Comparison of ENCODE assay signal across 21 cellular contexts in genomic region chr18:26210147-26210546, GRCh38. TPM values are rescaled to one million over a fixed set of nuclear protein-coding genes. Genes with fewer than 3 reads are reported as not detected.
DNase-seq lines count a peak whose midpoint lies in the region; ATAC-seq, FAIRE-seq and TF ChIP-seq lines count a peak whose summit lies in the region.
"Had no signal": no experiment of that assay in that cellular context is flagged by ENCODE, and none has a peak within 500 bp of the region (broad histone marks: within the 10 kb centered on the region; RNA-seq: fewer than 3 reads in every experiment).

No MANE protein-coding gene starts in this region.

- no peak for DNase-seq in activated CD4-positive, alpha-beta T cell treated with anti-CD3 and anti-CD28 coated beads for 36 hours
- no peak for DNase-seq in activated CD4-positive, alpha-beta T cell treated with anti-CD3 and anti-CD28 coated beads for 1 hour
- no peak for DNase-seq in A549 (ENCODE audit: low read depth in 1 of 2, low spot score in 1 of 2)
- no peak for DNase-seq in H1 (ENCODE audit: low read depth in 1 of 2, low spot score in 2 of 2)
- no peak for DNase-seq in DMS153 treated with DMSO at 0.1 percent for 48 hours (lab: John Stamatoyannopoulos, UW; ENCODE audit: unreplicated experiment)
- DNase-seq: ACHN; BE2C; C1 segment of cervical spinal cord; CD4-positive, alpha-beta memory T cell; CD4-positive, CD25-positive, alpha-beta regulatory T cell; CD8-positive, alpha-beta memory T cell; COR-L47; DMS 273 treated with DMSO at 0.1 percent for 48 hours; DMS153; DMS79 treated with DMSO at 0.1 percent for 48 hours; GF-D8 had no signal

- no peaks in the 10 kb centered on the region for H3K36me3 Mint-ChIP-seq in activated CD4-positive, alpha-beta T cell treated with anti-CD3 and anti-CD28 coated beads for 36 hours (ENCODE audit: low read depth)
- H3K36me3 Mint-ChIP-seq: CD14-positive monocyte; CD4-positive, alpha-beta memory T cell; CD4-positive, CD25-positive, alpha-beta regulatory T cell; CD8-positive, alpha-beta memory T cell had no signal

- CTCF ChIA-PET in activated CD4-positive, alpha-beta T cell treated with anti-CD3 and anti-CD28 coated beads for 36 hours (lab: Charles Lee): no interaction called here
- CTCF ChIA-PET in A549 (lab: Yijun Ruan, JAX) (no interaction called here), H1 (lab: Charles Lee; ENCODE audit: partially characterized antibody) (interaction anchor here (0.8 kb wide), 1 partner anchor 10 kb away, joined by 4 read pairs; no protein-coding TSS in a partner anchor)

- POLR2A ChIA-PET in activated CD4-positive, alpha-beta T cell treated with anti-CD3 and anti-CD28 coated beads for 36 hours (lab: Charles Lee): no interaction called here
- POLR2A ChIA-PET in A549 (lab: Yijun Ruan, JAX): no interaction called here
- POLR2A ChIA-PET in H1 (lab: Charles Lee; ENCODE audit: partially characterized antibody): no interaction called here

- no peak overlapping the region for H2BK15ac ChIP-seq in H1 (ENCODE audit: low read length)

- no peak overlapping the region for H2BK5ac ChIP-seq in H1 (ENCODE audit: low read depth, low read length)

- no peak overlapping the region for H3K4me2 ChIP-seq in A549
- H3K4me2 ChIP-seq in H1 (ENCODE audit: insufficient read depth in 1 of 2, low read depth in 2 of 2, low read length in 2 of 2): no peak overlapping the region
- H3K4me2 ChIP-seq: BLaER1 had no signal

- no peak overlapping the region for H4K91ac ChIP-seq in H1 (replicated peaks; ENCODE audit: insufficient read length, low read length)

- H3K4ac ChIP-seq in H1 (replicated peaks; ENCODE audit: insufficient read length, low read depth, low read length): no peak overlapping the region

- no peak overlapping the region for H3K4me3 Mint-ChIP-seq in activated CD4-positive, alpha-beta T cell treated with anti-CD3 and anti-CD28 coated beads for 36 hours
- H3K4me3 Mint-ChIP-seq: CD14-positive monocyte; CD4-positive, alpha-beta memory T cell; CD4-positive, CD25-positive, alpha-beta regulatory T cell; CD8-positive, alpha-beta memory T cell had no signal

- intact Hi-C loops in activated CD4-positive, alpha-beta T cell treated with anti-CD3 and anti-CD28 coated beads for 36 hours (cut with DNase I, micrococcal nuclease): no loop called here

- FAIRE-seq in A549 (lab: Jason Lieb, UNC) (no peak), H1 (lab: Jason Lieb, UNC) (no peak)
- FAIRE-seq: G401.6, GM12891 had no signal

- H3K79me1 ChIP-seq in H1 (ENCODE audit: low read depth, low read length): no peaks in the 10 kb centered on the region

- TF ChIP-seq POLR2A in A549 (IDR thresholded peaks at IDR 0.05; ENCODE audit: low read length) (no peak), H1 (IDR thresholded peaks at IDR 0.05; ENCODE audit: control extremely low read depth in 1 of 2, low read depth in 2 of 2, low read length in 2 of 2) (no peak)

- H3K23ac ChIP-seq in H1 (ENCODE audit: insufficient read length): no peak overlapping the region

- 0 out of 2 replicates have a peak overlapping the region, but pooled peaks have one; percentile 59 for H2AFZ ChIP-seq in H1 (ENCODE audit: low read length)

- no peaks in the 10 kb centered on the region for H3K27me3 ChIP-seq in H1 (replicated peaks in 1 of 4; ENCODE audit: control insufficient read depth in 3 of 4, extremely low read depth in 1 of 4, insufficient read depth in 3 of 4, low read length in 3 of 4)
- H3K27me3 ChIP-seq: BE2C, BLaER1 had no signal

- no peaks in the 10 kb centered on the region for H3K79me2 ChIP-seq in H1 (ENCODE audit: control insufficient read depth in 1 of 2, insufficient read depth in 2 of 2, low read length in 2 of 2)

- no peaks in the 10 kb centered on the region for H3K27me3 Mint-ChIP-seq in activated CD4-positive, alpha-beta T cell treated with anti-CD3 and anti-CD28 coated beads for 36 hours
- H3K27me3 Mint-ChIP-seq: CD4-positive, alpha-beta memory T cell had no signal

- H3K56ac ChIP-seq in H1 (replicated peaks; ENCODE audit: insufficient read length, low read depth, low read length): no peak overlapping the region

- H3K4me3 ChIP-seq in A549: no peak overlapping the region
- no peak overlapping the region for H3K4me3 ChIP-seq in H1 (ENCODE audit: extremely low read depth in 1 of 4, insufficient read depth in 2 of 4, low read depth in 3 of 4, low read length in 4 of 4)
- H3K4me3 ChIP-seq: BLaER1 had no signal

- no peak overlapping the region for H2BK120ac ChIP-seq in H1 (replicated peaks; ENCODE audit: low read depth, low read length)

- H3K9me3 ChIP-seq in A549: no peaks in the 10 kb centered on the region
- no peaks in the 10 kb centered on the region for H3K9me3 ChIP-seq in H1 (ENCODE audit: insufficient read depth in 2 of 2, low read depth in 1 of 2, low read length in 1 of 2)
- H3K9me3 ChIP-seq: BE2C, BLaER1 had no signal

- H2BK20ac ChIP-seq in H1 (ENCODE audit: low read length): no peak overlapping the region

- WGBS in A549 (ENCODE audit: missing lambda C conversion rate): 66% methylated on average over 4 of the region's 4 CpGs
- WGBS in H1 (ENCODE audit: extremely low coverage in 1 of 2, insufficient coverage in 1 of 2, insufficient read length in 1 of 2, insufficient replicate concordance in 2 of 2, low coverage in 1 of 2, low lambda C conversion rate in 2 of 2, missing lambda C conversion rate in 1 of 2), 2 experiments: 84% methylated on average over 4 of the region's 4 CpGs; no CpG with 5 or more reads in 1 of the 2 experiments

- no peaks in the 10 kb centered on the region for H4K20me1 ChIP-seq in H1 (replicated peaks in 1 of 2; ENCODE audit: control insufficient read depth in 1 of 2, insufficient read depth in 2 of 2, low read length in 2 of 2)
- H4K20me1 ChIP-seq: BLaER1 had no signal

- TF ChIP-seq CTCF in A549 (IDR thresholded peaks at IDR 0.05) (no peak), H1 (IDR thresholded peaks at IDR 0.05; ENCODE audit: control extremely low read depth in 1 of 3, insufficient read depth in 1 of 3, low read depth in 1 of 3, low read length in 3 of 3) (no peak)

- H3K23me2 ChIP-seq in H1 (ENCODE audit: low read depth, low read length): no peaks in the 10 kb centered on the region

- TF ChIP-seq EP300 in A549 (IDR thresholded peaks at IDR 0.05) (no peak), H1 (IDR thresholded peaks at IDR 0.05; ENCODE audit: borderline replicate concordance in 1 of 2, low read depth in 2 of 2, low read length in 2 of 2) (no peak)

- no peak overlapping the region for H4K5ac ChIP-seq in H1 (ENCODE audit: insufficient read length, low read depth, low read length)

- ATAC-seq in activated CD4-positive, alpha-beta T cell treated with anti-CD3 and anti-CD28 coated beads for 36 hours: peak; percentile 51
- no peak for ATAC-seq in A549

- H3K18ac ChIP-seq in H1 (ENCODE audit: extremely low read depth, low read length): no peak overlapping the region

- peaks cover 24% of the 10 kb centered on the region for H3K4me1 Mint-ChIP-seq in activated CD4-positive, alpha-beta T cell treated with anti-CD3 and anti-CD28 coated beads for 36 hours

- H3K27ac Mint-ChIP-seq in activated CD4-positive, alpha-beta T cell treated with anti-CD3 and anti-CD28 coated beads for 36 hours: no peak overlapping the region
- H3K27ac Mint-ChIP-seq: CD14-positive monocyte; CD4-positive, CD25-positive, alpha-beta regulatory T cell; CD8-positive, alpha-beta memory T cell had no signal

- no peak overlapping the region for H3K14ac ChIP-seq in H1 (ENCODE audit: insufficient read length)

- TF ChIP-seq RAD21 in A549 (conservative IDR thresholded peaks at IDR 0.05 in 1 of 2, IDR thresholded peaks at IDR 0.05 in 1 of 2) (no peak), H1 (IDR thresholded peaks at IDR 0.05 in 1 of 2, conservative IDR thresholded peaks at IDR 0.05 in 1 of 2; ENCODE audit: low read depth in 2 of 2, low read length in 2 of 2) (no peak)

- no peak overlapping the region for H2BK12ac ChIP-seq in H1 (ENCODE audit: low read depth, low read length)

- H4K8ac ChIP-seq in H1 (ENCODE audit: extremely low read depth, insufficient read depth, low read length): no peak overlapping the region

- no peaks in the 10 kb centered on the region for H3K36me3 ChIP-seq in H1 (ENCODE audit: control insufficient read depth in 2 of 4, insufficient read depth in 4 of 4, low read length in 3 of 4)
- H3K36me3 ChIP-seq: BE2C, BLaER1 had no signal

- H3K9me3 Mint-ChIP-seq in activated CD4-positive, alpha-beta T cell treated with anti-CD3 and anti-CD28 coated beads for 36 hours (ENCODE audit: low read depth): no peaks in the 10 kb centered on the region
- H3K9me3 Mint-ChIP-seq: CD4-positive, alpha-beta memory T cell; CD8-positive, alpha-beta memory T cell had no signal

- no peak overlapping the region for H2AK5ac ChIP-seq in H1 (ENCODE audit: low read depth, low read length)

- H3K4me1 ChIP-seq in A549 (no peaks in the 10 kb centered on the region), H1 (replicated peaks in 1 of 4; ENCODE audit: control insufficient read depth in 3 of 4, insufficient read depth in 4 of 4, low read length in 3 of 4) (no peaks in the 10 kb centered on the region; a peak in 1 of 7 replicates)
- H3K4me1 ChIP-seq: BE2C had no signal

- H3K9ac ChIP-seq in H1 (replicated peaks in 1 of 4; ENCODE audit: extremely low read depth in 1 of 4, low read depth in 3 of 4, low read length in 3 of 4): no peak overlapping the region
- H3K9ac ChIP-seq: BLaER1 had no signal

- H3K27ac ChIP-seq in A549 (no peak overlapping the region), H1 (ENCODE audit: low read depth, low read length) (no peak overlapping the region)
- H3K27ac ChIP-seq: 22Rv1, BLaER1 had no signal

TF ChIP-seq in A549, 52 proteins besides CTCF, POLR2A, EP300 and RAD21 (continues in another document):
- TF ChIP-seq RARB (CRISPR knock-in tag; IDR thresholded peaks at IDR 0.05): no peak

TF ChIP-seq in H1, 55 proteins besides CTCF, POLR2A, EP300 and RAD21 (continues in another document):
- TF ChIP-seq SP4 (IDR thresholded peaks at IDR 0.05; ENCODE audit: low read length) (no peak), YY1 (IDR thresholded peaks at IDR 0.05; ENCODE audit: low read depth, low read length) (no peak)

RNA-seq across cellular contexts. Expression of gene TAF4B, which starts 16.1 kb away (rescaled TPM):
- total RNA-seq in activated CD4-positive, alpha-beta T cell treated with anti-CD3 and anti-CD28 coated beads for 36 hours: 10 to 100 TPM; 18.7 to 24.0 TPM
- polyA plus RNA-seq in A549 (2011; rRNA removed): 5.6 and 6.2 TPM in 2 replicates
- polyA plus RNA-seq in A549 (2012; cell fraction: cytosol; rRNA removed): 2.4 and 3.5 TPM in 2 replicates
- 2.4 and 2.9 TPM in 2 replicates for polyA plus RNA-seq in A549 (2012; cell fraction: nucleus; rRNA removed)
- 2.5 to 3.5 TPM (median 2.9 TPM) in 3 replicates for polyA plus RNA-seq in A549 (2017; fragmentation: RNase III; extraction: RNeasy Plus Mini Kit Qiagen cat#74134 plus additional on column Dnase treatment)
- 6.3 and 6.5 TPM in 2 replicates for polyA minus RNA-seq in A549 (2011; rRNA and poly(A)+ RNA removed)
- total RNA-seq in H1 (2021; fragmentation: NEBNext Ultra II Directional; extraction: Animal tissue kit (Norgen Biotek cat#: 25700)): 19.8 TPM in 2 replicates
- polyA plus RNA-seq in H1 (2011; rRNA removed): 6.9 and 9.3 TPM in 2 replicates
- 10.8 TPM for polyA plus RNA-seq in H1 (2011; cell fraction: cytosol; rRNA removed)
- polyA plus RNA-seq in H1 (2011; cell fraction: nucleus; rRNA removed): 11.1 TPM
- 8.4 to 12.7 TPM (median 11.5 TPM) in 4 replicates for polyA plus RNA-seq in H1 (2012, experiment 1 of 2)
- polyA plus RNA-seq in H1 (2012, experiment 2 of 2): 0.76 TPM
- polyA plus RNA-seq in H1 (2013, experiment 1 of 2): 10.9 TPM
- polyA plus RNA-seq in H1 (2013, experiment 2 of 2): 10.4 TPM
- polyA minus RNA-seq in H1 (2011; rRNA and poly(A)+ RNA removed): 24.6 and 34.1 TPM in 2 replicates
- 15.4 TPM for polyA minus RNA-seq in H1 (2011; cell fraction: cytosol; rRNA and poly(A)+ RNA removed)
- polyA minus RNA-seq in H1 (2011; cell fraction: nucleus; rRNA and poly(A)+ RNA removed): 61.2 TPM
